ENCODE assay signal across 14 cellular contexts in the genomic region with DNA sequence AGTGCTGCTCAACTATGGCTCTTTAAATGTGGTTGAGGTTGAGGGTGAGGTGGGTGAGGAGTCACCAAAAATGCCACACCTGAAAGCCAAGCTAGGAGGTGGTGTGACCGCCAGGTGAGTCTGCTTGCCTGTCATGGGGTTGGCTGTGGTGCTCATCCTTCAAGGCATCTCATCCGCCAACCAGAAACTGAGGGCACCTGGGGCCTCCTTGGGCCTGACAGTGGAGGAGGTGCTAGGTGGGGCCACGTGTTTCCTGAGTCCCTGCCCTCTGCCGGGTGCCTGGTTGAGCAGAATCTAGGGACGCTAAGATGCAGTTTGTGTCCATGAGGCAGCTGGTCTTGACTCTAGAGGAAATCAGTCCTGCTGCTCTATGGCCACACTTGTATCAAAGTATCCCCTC.
"Had no signal": no experiment of that assay in that cellular context is flagged by ENCODE, and none has a peak within 500 bp of the region (broad histone marks: within the 10 kb centered on the region; RNA-seq: fewer than 3 reads in every experiment).

No MANE protein-coding gene starts in this region.

- H3K4me3 ChIP-seq: breast epithelium, dorsolateral prefrontal cortex, heart right ventricle, left lung, psoas muscle, testis, upper lobe of right lung had no signal

- H3K9me3 Mint-ChIP-seq: activated naive CD4-positive, alpha-beta T cell treated with anti-CD3 and anti-CD28 coated beads, Interleukin-2, amount 50 U/mL, for 72 hours; activated T-cell treated with anti-CD3 and anti-CD28 coated beads, Interleukin-2, amount 50 U/mL, for 24 hours; nephron; stimulated activated naive CD8-positive, alpha-beta T cell treated with anti-CD3 and anti-CD28 coated beads, Interleukin-15, Interleukin-2, amounts not matched to agents 100 ng/mL and 50 ng/mL, for 24 hours had no signal

- H3K27me3 Mint-ChIP-seq: activated T-cell treated with anti-CD3 and anti-CD28 coated beads, Interleukin-2, amount 50 U/mL, for 24 hours; stimulated activated naive CD8-positive, alpha-beta T cell treated with anti-CD3 and anti-CD28 coated beads, Interleukin-15, Interleukin-2, amounts not matched to agents 100 ng/mL and 50 ng/mL, for 24 hours had no signal

- H3K27ac ChIP-seq: breast epithelium, heart right ventricle, left lung, psoas muscle, testis, upper lobe of right lung had no signal

- H3K9me3 ChIP-seq: breast epithelium, heart right ventricle, left lung, psoas muscle, testis, upper lobe of right lung had no signal

- H3K36me3 ChIP-seq: breast epithelium had no signal

- H3K4me1 ChIP-seq: breast epithelium, left lung, psoas muscle, upper lobe of right lung had no signal

- H3K4me3 Mint-ChIP-seq: activated T-cell treated with anti-CD3 and anti-CD28 coated beads, Interleukin-2, amount 50 U/mL, for 24 hours; nephron; stimulated activated naive CD8-positive, alpha-beta T cell treated with anti-CD3 and anti-CD28 coated beads, Interleukin-15, Interleukin-2, amounts not matched to agents 100 ng/mL and 50 ng/mL, for 24 hours had no signal

- H3K27me3 ChIP-seq: breast epithelium, dorsolateral prefrontal cortex, heart right ventricle, left lung, testis, upper lobe of right lung had no signal

- DNase-seq: foreskin melanocyte had no signal

- FAIRE-seq: islet of Langerhans, TTC549 had no signal

- H3K27ac Mint-ChIP-seq: stimulated activated naive CD8-positive, alpha-beta T cell treated with anti-CD3 and anti-CD28 coated beads, Interleukin-15, Interleukin-2, amounts not matched to agents 100 ng/mL and 50 ng/mL, for 24 hours had no signal
